Comparison of ENCODE assay signal across 21 cellular contexts in the genomic region with DNA sequence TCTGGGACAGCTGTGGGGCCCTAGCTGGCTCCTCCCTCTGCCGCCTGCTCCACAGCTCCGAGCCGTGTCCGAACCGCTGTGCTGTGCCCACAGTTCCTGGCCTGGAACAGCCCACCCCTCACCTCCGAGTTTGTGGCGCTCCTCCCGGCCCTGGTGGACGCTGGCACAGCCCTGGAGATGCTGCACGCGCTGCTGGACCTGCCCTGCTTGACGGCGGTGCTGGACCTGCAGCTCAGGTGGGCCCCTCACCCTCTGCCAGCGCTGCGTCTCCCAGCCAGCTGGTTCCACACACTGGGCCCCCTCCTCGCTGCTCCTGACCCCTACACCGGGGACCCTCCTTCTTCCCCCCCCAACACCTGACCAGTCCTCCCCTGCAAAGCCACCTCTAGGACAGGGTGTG.
"Had no signal": no experiment of that assay in that cellular context is flagged by ENCODE, and none has a peak within 500 bp of the region (broad histone marks: within the 10 kb centered on the region; RNA-seq: fewer than 3 reads in every experiment).

No MANE protein-coding gene starts in this region.

- H3K9me3 Mint-ChIP-seq: naive thymus-derived CD8-positive, alpha-beta T cell; stimulated activated memory B cell treated with anti-CD40 and anti-IgM and Interleukin-4, amounts not matched to agents 10 μg/mL and 1 μg/mL and 100 μg/mL, for 72 hours; stimulated activated naive CD8-positive, alpha-beta T cell treated with anti-CD3 and anti-CD28 coated beads, Interleukin-15, amount 100 ng/mL, for 72 hours had no signal

- FAIRE-seq: endometrium, islet of Langerhans had no signal

- DNase-seq: cortex of kidney; dorsolateral prefrontal cortex; effector CD8-positive, alpha-beta T cell; gastrocnemius medialis; heart right ventricle; hypothalamus; mammary epithelial cell; naive thymus-derived CD8-positive, alpha-beta T cell; nucleus accumbens; stimulated activated CD4-positive, alpha-beta T cell treated with anti-CD3 and anti-CD28 coated beads, Interleukin-4, amount 100 ng/mL, for 24 hours; stimulated activated naive CD8-positive, alpha-beta T cell treated with anti-CD3 and anti-CD28 coated beads, Interleukin-15, amount 100 ng/mL, for 72 hours; testis had no signal

- H3K36me3 ChIP-seq: ovary had no signal

- H3K4me2 ChIP-seq: smooth muscle cell had no signal

- H3K27ac Mint-ChIP-seq: stimulated activated memory B cell treated with anti-CD40 and anti-IgM and Interleukin-4, amounts not matched to agents 10 μg/mL and 1 μg/mL and 100 μg/mL, for 72 hours had no signal

- H3K27me3 Mint-ChIP-seq: naive thymus-derived CD8-positive, alpha-beta T cell; stimulated activated memory B cell treated with anti-CD40 and anti-IgM and Interleukin-4, amounts not matched to agents 10 μg/mL and 1 μg/mL and 100 μg/mL, for 72 hours; stimulated activated naive CD8-positive, alpha-beta T cell treated with anti-CD3 and anti-CD28 coated beads, Interleukin-15, amount 100 ng/mL, for 72 hours had no signal

- H3K27me3 ChIP-seq: dorsolateral prefrontal cortex, esophagus muscularis mucosa, gastrocnemius medialis, heart right ventricle, ovary, right atrium auricular region, testis, tibial nerve had no signal

- H3K4me3 ChIP-seq: dorsolateral prefrontal cortex, esophagus muscularis mucosa, gastrocnemius medialis, heart right ventricle, ovary, right atrium auricular region, smooth muscle cell, testis, tibial nerve had no signal

- H3K4me1 ChIP-seq: gastrocnemius medialis, testis had no signal

- H3K27ac ChIP-seq: dorsolateral prefrontal cortex, esophagus muscularis mucosa, gastrocnemius medialis, heart right ventricle, ovary, right atrium auricular region, testis, tibial nerve had no signal

- H3K9me3 ChIP-seq: esophagus muscularis mucosa, gastrocnemius medialis, heart right ventricle, ovary, right atrium auricular region, testis, tibial nerve had no signal

- H3K4me3 Mint-ChIP-seq: naive thymus-derived CD8-positive, alpha-beta T cell; stimulated activated memory B cell treated with anti-CD40 and anti-IgM and Interleukin-4, amounts not matched to agents 10 μg/mL and 1 μg/mL and 100 μg/mL, for 72 hours; stimulated activated naive CD8-positive, alpha-beta T cell treated with anti-CD3 and anti-CD28 coated beads, Interleukin-15, amount 100 ng/mL, for 72 hours had no signal

- ATAC-seq: gastrocnemius medialis; heart right ventricle; left lobe of liver; naive thymus-derived CD8-positive, alpha-beta T cell; stimulated activated memory B cell treated with anti-CD40 and anti-IgM and Interleukin-4, amounts not matched to agents 10 μg/mL and 1 μg/mL and 100 μg/mL, for 72 hours; stimulated activated naive CD8-positive, alpha-beta T cell treated with anti-CD3 and anti-CD28 coated beads, Interleukin-15, amount 100 ng/mL, for 72 hours had no signal
